Comparison of ENCODE assay signal across 1 cellular context in the genomic region with DNA sequence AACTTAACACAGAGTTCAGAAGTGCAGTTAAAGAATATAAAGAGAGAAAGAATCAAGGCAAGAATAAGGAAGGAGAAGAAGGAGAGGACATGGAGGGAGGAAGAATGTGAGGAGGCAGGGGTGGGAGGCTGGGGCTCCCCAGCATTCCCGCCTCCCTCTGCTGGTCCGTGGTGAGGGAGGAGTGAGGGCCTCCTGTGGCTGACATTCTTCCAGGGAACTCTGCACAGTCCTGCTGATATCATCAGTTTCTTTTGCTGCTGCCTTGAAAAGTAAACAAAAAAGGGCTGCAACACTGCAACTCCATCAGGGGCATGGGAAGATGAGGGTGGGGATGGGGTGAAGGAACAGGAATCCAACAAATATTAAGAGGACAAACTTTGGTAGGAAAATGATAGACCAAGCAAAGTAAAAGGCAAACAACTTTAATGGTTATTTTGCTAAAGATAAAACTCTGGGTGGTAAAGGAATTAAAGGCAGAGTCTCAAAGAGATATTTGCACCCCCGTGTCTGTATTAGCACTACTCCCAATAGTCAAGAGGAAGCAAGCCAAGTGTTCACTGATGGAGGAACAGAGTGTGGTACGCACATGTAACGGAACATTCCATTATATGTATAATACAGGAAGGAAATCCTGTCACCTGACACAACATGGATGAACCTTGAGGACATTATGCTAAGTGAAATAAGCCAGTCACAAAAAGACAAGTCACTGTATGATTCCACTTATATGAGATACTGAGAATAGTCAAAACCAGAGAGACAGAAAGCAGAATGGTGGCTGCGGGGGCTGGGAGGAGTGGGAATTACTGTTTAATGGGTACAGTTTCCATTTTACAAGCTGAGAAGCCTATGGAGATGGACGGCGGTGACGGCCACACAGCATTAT.
A peak's percentile ranks its signal among the peaks of the same experiment; 100 is the strongest.
TF ChIP-seq lines count a peak whose summit lies in the region.

No MANE protein-coding gene starts in this region.

TF ChIP-seq in HepG2, 621 proteins besides CTCF, POLR2A, EP300 and RAD21 (continued from another document and continues in another):
- TF ChIP-seq, protein P1, sequence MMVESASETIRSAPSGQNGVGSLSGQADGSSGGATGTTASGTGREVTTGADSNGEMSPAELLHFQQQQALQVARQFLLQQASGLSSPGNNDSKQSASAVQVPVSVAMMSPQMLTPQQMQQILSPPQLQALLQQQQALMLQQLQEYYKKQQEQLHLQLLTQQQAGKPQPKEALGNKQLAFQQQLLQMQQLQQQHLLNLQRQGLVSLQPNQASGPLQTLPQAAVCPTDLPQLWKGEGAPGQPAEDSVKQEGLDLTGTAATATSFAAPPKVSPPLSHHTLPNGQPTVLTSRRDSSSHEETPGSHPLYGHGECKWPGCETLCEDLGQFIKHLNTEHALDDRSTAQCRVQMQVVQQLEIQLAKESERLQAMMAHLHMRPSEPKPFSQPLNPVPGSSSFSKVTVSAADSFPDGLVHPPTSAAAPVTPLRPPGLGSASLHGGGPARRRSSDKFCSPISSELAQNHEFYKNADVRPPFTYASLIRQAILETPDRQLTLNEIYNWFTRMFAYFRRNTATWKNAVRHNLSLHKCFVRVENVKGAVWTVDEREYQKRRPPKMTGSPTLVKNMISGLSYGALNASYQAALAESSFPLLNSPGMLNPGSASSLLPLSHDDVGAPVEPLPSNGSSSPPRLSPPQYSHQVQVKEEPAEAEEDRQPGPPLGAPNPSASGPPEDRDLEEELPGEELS (CRISPR knock-in tag; IDR thresholded peaks at IDR 0.05), result peak; percentile 39; the same call in 1 of the 2 replicates
- peak; percentile 22; the same call in 1 of the 2 replicates for TF ChIP-seq ZNF614 (CRISPR knock-in tag; IDR thresholded peaks at IDR 0.05; ENCODE audit: borderline replicate concordance)
- TF ChIP-seq, protein P2, sequence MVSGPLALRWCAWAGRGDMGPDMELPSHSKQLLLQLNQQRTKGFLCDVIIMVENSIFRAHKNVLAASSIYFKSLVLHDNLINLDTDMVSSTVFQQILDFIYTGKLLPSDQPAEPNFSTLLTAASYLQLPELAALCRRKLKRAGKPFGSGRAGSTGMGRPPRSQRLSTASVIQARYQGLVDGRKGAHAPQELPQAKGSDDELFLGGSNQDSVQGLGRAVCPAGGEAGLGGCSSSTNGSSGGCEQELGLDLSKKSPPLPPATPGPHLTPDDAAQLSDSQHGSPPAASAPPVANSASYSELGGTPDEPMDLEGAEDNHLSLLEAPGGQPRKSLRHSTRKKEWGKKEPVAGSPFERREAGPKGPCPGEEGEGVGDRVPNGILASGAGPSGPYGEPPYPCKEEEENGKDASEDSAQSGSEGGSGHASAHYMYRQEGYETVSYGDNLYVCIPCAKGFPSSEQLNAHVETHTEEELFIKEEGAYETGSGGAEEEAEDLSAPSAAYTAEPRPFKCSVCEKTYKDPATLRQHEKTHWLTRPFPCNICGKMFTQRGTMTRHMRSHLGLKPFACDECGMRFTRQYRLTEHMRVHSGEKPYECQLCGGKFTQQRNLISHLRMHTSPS (CRISPR knock-in tag; IDR thresholded peaks at IDR 0.05; ENCODE audit: low read depth), result no peak
- TF ChIP-seq ZNF24 (IDR thresholded peaks at IDR 0.05), result no peak
- peak; percentile 41; the same call in 1 of the 2 replicates for TF ChIP-seq CREM (IDR thresholded peaks at IDR 0.05)
- no peak for TF ChIP-seq CREM (CRISPR knock-in tag; IDR thresholded peaks at IDR 0.05)
- TF ChIP-seq ZNF780A (CRISPR knock-in tag; IDR thresholded peaks at IDR 0.05), result no peak
- TF ChIP-seq, protein P3, sequence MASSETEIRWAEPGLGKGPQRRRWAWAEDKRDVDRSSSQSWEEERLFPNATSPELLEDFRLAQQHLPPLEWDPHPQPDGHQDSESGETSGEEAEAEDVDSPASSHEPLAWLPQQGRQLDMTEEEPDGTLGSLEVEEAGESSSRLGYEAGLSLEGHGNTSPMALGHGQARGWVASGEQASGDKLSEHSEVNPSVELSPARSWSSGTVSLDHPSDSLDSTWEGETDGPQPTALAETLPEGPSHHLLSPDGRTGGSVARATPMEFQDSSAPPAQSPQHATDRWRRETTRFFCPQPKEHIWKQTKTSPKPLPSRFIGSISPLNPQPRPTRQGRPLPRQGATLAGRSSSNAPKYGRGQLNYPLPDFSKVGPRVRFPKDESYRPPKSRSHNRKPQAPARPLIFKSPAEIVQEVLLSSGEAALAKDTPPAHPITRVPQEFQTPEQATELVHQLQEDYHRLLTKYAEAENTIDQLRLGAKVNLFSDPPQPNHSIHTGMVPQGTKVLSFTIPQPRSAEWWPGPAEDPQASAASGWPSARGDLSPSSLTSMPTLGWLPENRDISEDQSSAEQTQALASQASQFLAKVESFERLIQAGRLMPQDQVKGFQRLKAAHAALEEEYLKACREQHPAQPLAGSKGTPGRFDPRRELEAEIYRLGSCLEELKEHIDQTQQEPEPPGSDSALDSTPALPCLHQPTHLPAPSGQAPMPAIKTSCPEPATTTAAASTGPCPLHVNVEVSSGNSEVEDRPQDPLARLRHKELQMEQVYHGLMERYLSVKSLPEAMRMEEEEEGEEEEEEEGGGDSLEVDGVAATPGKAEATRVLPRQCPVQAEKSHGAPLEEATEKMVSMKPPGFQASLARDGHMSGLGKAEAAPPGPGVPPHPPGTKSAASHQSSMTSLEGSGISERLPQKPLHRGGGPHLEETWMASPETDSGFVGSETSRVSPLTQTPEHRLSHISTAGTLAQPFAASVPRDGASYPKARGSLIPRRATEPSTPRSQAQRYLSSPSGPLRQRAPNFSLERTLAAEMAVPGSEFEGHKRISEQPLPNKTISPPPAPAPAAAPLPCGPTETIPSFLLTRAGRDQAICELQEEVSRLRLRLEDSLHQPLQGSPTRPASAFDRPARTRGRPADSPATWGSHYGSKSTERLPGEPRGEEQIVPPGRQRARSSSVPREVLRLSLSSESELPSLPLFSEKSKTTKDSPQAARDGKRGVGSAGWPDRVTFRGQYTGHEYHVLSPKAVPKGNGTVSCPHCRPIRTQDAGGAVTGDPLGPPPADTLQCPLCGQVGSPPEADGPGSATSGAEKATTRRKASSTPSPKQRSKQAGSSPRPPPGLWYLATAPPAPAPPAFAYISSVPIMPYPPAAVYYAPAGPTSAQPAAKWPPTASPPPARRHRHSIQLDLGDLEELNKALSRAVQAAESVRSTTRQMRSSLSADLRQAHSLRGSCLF (CRISPR knock-in tag; IDR thresholded peaks at IDR 0.05; ENCODE audit: borderline replicate concordance), result no peak
- TF ChIP-seq, protein P4, sequence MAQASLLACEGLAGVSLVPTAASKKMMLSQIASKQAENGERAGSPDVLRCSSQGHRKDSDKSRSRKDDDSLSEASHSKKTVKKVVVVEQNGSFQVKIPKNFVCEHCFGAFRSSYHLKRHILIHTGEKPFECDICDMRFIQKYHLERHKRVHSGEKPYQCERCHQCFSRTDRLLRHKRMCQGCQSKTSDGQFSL (CRISPR knock-in tag; IDR thresholded peaks at IDR 0.05), result no peak
- no peak for TF ChIP-seq MTF2 (CRISPR knock-in tag; IDR thresholded peaks at IDR 0.05; ENCODE audit: borderline replicate concordance)
- TF ChIP-seq XRCC5 (optimal IDR thresholded peaks at IDR 0.05; ENCODE audit: low read length), result no peak
- no peak for TF ChIP-seq ZNF782 (CRISPR knock-in tag; IDR thresholded peaks at IDR 0.05; ENCODE audit: borderline replicate concordance)
- no peak for TF ChIP-seq ZNF878 (CRISPR knock-in tag; IDR thresholded peaks at IDR 0.05)
- no peak for TF ChIP-seq MTA3 (CRISPR knock-in tag; IDR thresholded peaks at IDR 0.05)
- TF ChIP-seq CENPX (CRISPR knock-in tag; IDR thresholded peaks at IDR 0.05), result no peak
- TF ChIP-seq ZNF354B (CRISPR knock-in tag; IDR thresholded peaks at IDR 0.05), result no peak
- TF ChIP-seq PTBP1 (IDR thresholded peaks at IDR 0.05; ENCODE audit: low read depth, low read length, poor library complexity, severe bottlenecking), result no peak
- no peak for TF ChIP-seq ZNF713 (CRISPR knock-in tag; IDR thresholded peaks at IDR 0.05)
- peak; percentile 51; the same call in 1 of the 2 replicates for TF ChIP-seq FOXA3 (CRISPR knock-in tag; IDR thresholded peaks at IDR 0.05)
- TF ChIP-seq, protein P5, sequence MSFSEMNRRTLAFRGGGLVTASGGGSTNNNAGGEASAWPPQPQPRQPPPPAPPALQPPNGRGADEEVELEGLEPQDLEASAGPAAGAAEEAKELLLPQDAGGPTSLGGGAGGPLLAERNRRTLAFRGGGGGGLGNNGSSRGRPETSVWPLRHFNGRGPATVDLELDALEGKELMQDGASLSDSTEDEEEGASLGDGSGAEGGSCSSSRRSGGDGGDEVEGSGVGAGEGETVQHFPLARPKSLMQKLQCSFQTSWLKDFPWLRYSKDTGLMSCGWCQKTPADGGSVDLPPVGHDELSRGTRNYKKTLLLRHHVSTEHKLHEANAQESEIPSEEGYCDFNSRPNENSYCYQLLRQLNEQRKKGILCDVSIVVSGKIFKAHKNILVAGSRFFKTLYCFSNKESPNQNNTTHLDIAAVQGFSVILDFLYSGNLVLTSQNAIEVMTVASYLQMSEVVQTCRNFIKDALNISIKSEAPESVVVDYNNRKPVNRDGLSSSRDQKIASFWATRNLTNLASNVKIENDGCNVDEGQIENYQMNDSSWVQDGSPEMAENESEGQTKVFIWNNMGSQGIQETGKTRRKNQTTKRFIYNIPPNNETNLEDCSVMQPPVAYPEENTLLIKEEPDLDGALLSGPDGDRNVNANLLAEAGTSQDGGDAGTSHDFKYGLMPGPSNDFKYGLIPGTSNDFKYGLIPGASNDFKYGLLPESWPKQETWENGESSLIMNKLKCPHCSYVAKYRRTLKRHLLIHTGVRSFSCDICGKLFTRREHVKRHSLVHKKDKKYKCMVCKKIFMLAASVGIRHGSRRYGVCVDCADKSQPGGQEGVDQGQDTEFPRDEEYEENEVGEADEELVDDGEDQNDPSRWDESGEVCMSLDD (CRISPR knock-in tag; IDR thresholded peaks at IDR 0.05; ENCODE audit: borderline replicate concordance), result no peak
- 0 out of 2 replicates have a peak, but pooled peaks have one; percentile 18 for TF ChIP-seq THAP11 (CRISPR knock-in tag; IDR thresholded peaks at IDR 0.05)
- TF ChIP-seq ZKSCAN1 (IDR thresholded peaks at IDR 0.05; ENCODE audit: low read length), result no peak
- TF ChIP-seq ZNF296 (CRISPR knock-in tag; conservative IDR thresholded peaks at IDR 0.05), result no peak
- TF ChIP-seq, protein P6, sequence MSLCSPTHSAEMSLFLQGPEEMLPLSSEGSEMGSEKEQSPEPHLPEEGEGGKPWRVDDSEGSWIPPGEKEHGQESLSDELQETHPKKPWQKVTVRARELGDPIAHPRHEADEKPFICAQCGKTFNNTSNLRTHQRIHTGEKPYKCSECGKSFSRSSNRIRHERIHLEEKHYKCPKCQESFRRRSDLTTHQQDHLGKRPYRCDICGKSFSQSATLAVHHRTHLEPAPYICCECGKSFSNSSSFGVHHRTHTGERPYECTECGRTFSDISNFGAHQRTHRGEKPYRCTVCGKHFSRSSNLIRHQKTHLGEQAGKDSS (CRISPR knock-in tag; IDR thresholded peaks at IDR 0.05; ENCODE audit: borderline replicate concordance, low read depth), result no peak
- peak; percentile 71; the same call in 1 of the 2 replicates for TF ChIP-seq ZNF292 (CRISPR knock-in tag; IDR thresholded peaks at IDR 0.05; ENCODE audit: borderline replicate concordance, low read depth)
- TF ChIP-seq ZNF563 (CRISPR knock-in tag; IDR thresholded peaks at IDR 0.05), result no peak
- TF ChIP-seq, protein P7, sequence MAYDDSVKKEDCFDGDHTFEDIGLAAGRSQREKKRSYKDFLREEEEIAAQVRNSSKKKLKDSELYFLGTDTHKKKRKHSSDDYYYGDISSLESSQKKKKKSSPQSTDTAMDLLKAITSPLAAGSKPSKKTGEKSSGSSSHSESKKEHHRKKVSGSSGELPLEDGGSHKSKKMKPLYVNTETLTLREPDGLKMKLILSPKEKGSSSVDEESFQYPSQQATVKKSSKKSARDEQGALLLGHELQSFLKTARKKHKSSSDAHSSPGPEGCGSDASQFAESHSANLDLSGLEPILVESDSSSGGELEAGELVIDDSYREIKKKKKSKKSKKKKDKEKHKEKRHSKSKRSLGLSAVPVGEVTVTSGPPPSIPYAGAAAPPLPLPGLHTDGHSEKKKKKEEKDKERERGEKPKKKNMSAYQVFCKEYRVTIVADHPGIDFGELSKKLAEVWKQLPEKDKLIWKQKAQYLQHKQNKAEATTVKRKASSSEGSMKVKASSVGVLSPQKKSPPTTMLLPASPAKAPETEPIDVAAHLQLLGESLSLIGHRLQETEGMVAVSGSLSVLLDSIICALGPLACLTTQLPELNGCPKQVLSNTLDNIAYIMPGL (CRISPR knock-in tag; IDR thresholded peaks at IDR 0.05; ENCODE audit: borderline replicate concordance in 1 of 2, low read depth in 1 of 2), result no peak
- no peak for TF ChIP-seq ZNF274 (CRISPR knock-in tag; IDR thresholded peaks at IDR 0.05)
- no peak for TF ChIP-seq ZBTB42 (CRISPR knock-in tag; IDR thresholded peaks at IDR 0.05)
- no peak for TF ChIP-seq KLF9 (CRISPR knock-in tag; IDR thresholded peaks at IDR 0.05; ENCODE audit: low read depth)
- no peak for TF ChIP-seq ZNF17 (CRISPR knock-in tag; IDR thresholded peaks at IDR 0.05)
- TF ChIP-seq, protein P8, sequence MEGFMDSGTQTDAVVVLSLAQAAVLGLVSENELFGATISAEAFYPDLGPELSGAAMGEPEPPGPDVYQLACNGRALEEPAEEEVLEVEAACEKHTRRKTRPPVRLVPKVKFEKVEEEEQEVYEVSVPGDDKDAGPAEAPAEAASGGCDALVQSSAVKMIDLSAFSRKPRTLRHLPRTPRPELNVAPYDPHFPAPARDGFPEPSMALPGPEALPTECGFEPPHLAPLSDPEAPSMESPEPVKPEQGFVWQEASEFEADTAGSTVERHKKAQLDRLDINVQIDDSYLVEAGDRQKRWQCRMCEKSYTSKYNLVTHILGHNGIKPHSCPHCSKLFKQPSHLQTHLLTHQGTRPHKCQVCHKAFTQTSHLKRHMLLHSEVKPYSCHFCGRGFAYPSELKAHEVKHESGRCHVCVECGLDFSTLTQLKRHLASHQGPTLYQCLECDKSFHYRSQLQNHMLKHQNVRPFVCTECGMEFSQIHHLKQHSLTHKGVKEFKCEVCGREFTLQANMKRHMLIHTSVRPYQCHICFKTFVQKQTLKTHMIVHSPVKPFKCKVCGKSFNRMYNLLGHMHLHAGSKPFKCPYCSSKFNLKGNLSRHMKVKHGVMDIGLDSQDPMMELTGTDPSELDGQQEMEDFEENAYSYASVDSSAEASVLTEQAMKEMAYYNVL (CRISPR knock-in tag; IDR thresholded peaks at IDR 0.05; ENCODE audit: borderline replicate concordance), result peak; percentile 41; the same call in 1 of the 2 replicates
- TF ChIP-seq, protein P9, sequence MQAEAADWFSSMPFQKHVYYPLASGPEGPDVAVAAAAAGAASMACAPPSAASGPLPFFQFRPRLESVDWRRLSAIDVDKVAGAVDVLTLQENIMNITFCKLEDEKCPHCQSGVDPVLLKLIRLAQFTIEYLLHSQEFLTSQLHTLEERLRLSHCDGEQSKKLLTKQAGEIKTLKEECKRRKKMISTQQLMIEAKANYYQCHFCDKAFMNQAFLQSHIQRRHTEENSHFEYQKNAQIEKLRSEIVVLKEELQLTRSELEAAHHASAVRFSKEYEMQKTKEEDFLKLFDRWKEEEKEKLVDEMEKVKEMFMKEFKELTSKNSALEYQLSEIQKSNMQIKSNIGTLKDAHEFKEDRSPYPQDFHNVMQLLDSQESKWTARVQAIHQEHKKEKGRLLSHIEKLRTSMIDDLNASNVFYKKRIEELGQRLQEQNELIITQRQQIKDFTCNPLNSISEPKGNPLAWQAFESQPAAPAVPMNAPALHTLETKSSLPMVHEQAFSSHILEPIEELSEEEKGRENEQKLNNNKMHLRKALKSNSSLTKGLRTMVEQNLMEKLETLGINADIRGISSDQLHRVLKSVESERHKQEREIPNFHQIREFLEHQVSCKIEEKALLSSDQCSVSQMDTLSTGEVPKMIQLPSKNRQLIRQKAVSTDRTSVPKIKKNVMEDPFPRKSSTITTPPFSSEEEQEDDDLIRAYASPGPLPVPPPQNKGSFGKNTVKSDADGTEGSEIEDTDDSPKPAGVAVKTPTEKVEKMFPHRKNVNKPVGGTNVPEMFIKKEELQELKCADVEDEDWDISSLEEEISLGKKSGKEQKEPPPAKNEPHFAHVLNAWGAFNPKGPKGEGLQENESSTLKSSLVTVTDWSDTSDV (CRISPR knock-in tag; IDR thresholded peaks at IDR 0.05), result no peak
- TF ChIP-seq SIN3B (IDR thresholded peaks at IDR 0.05; ENCODE audit: low read length), result no peak
- no peak for TF ChIP-seq ZNF652 (CRISPR knock-in tag; IDR thresholded peaks at IDR 0.05; ENCODE audit: borderline replicate concordance, low read depth)
- no peak for TF ChIP-seq ATM (IDR thresholded peaks at IDR 0.05; ENCODE audit: borderline replicate concordance)
- TF ChIP-seq LCORL (IDR thresholded peaks at IDR 0.05), result no peak
- TF ChIP-seq LCORL (CRISPR knock-in tag; IDR thresholded peaks at IDR 0.05), result no peak
